In the genomic region with DNA sequence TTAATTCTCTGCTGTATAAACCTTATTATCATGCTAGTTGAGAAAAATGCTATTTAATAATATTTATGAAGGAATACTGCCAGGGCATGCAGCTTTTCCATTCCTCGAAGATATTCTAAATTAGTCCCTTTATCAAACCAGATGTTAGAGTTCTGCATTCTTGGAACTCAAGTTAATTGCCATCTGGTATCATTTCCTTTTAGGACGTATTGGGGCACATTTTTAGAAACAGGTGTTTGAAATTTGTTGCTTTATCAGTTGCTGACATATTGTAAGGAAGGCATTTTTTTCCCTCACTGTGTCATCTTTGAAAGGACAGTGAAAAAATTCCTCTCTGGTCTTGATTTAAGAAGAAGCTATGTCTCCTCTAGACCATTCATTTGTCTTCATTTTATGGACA, we compare ENCODE assay signal across 19 cellular contexts.
A peak's percentile ranks its signal among the peaks of the same experiment; 100 is the strongest.
DNase-seq lines count a peak whose midpoint lies in the region; ATAC-seq, FAIRE-seq and TF ChIP-seq lines count a peak whose summit lies in the region.
"Had no signal": no experiment of that assay in that cellular context is flagged by ENCODE, and none has a peak within 500 bp of the region (broad histone marks: within the 10 kb centered on the region; RNA-seq: fewer than 3 reads in every experiment).

No MANE protein-coding gene starts in this region.

- H3K4me1 Mint-ChIP-seq in astrocyte (ENCODE audit: low read depth, unreplicated experiment), result peaks cover 7% of the 10 kb centered on the region

- TF ChIP-seq CTCF in astrocyte (IDR thresholded peaks at IDR 0.05; ENCODE audit: insufficient read depth, low read depth, low read length), result no peak

- no peak overlapping the region for H3K4me3 ChIP-seq in astrocyte (ENCODE audit: insufficient read depth, low read depth, low read length)
- H3K4me3 ChIP-seq: GM23248 had no signal

- H3K4me2 ChIP-seq in astrocyte (ENCODE audit: low read length), result no peak overlapping the region

- no peaks in the 10 kb centered on the region for H3K27me3 Mint-ChIP-seq in astrocyte (ENCODE audit: low read depth, unreplicated experiment)

- H3K9me3 Mint-ChIP-seq in astrocyte (ENCODE audit: unreplicated experiment), result no peaks in the 10 kb centered on the region

- no peak for FAIRE-seq in astrocyte (lab: Jason Lieb, UNC)
- FAIRE-seq: GM18507 had no signal

- no peaks in the 10 kb centered on the region for H3K36me3 Mint-ChIP-seq in astrocyte (ENCODE audit: low read depth, unreplicated experiment)

- H3K9ac ChIP-seq in astrocyte (ENCODE audit: low read length), result no peak overlapping the region
- H3K9ac ChIP-seq: GM23248 had no signal

- H3K79me2 ChIP-seq in astrocyte (ENCODE audit: insufficient read depth, low read length), result no peaks in the 10 kb centered on the region

- H3K36me3 ChIP-seq in astrocyte (ENCODE audit: insufficient read depth, low read length), result no peaks in the 10 kb centered on the region

- no peaks in the 10 kb centered on the region for H3K4me1 ChIP-seq in astrocyte (ENCODE audit: insufficient read depth, low read length)

- H3K27ac ChIP-seq in astrocyte (ENCODE audit: low read depth, low read length), result no peak overlapping the region
- H3K27ac ChIP-seq: GM23248, RWPE1 had no signal

- H3K27me3 ChIP-seq in astrocyte (ENCODE audit: insufficient read depth, low read length), result no peaks in the 10 kb centered on the region

- no peak overlapping the region for H3K4me3 Mint-ChIP-seq in astrocyte (ENCODE audit: unreplicated experiment)

- DNase-seq in CMK (ENCODE audit: low read depth) (peak; percentile 31), NCI-H2171 (lab: John Stamatoyannopoulos, UW) (peak; percentile 52), astrocyte (ENCODE audit: low read depth) (peak; percentile 36), fibroblast of peridontal ligament (ENCODE audit: extremely low read depth) (peak; percentile 21), ecto neural progenitor cell (ENCODE audit: low spot score) (no peak), NCI-H2029 treated with DMSO at 0.1 percent for 48 hours (lab: John Stamatoyannopoulos, UW) (no peak)
- DNase-seq: DMS53, GM23248, H7, Karpas-422, NCI-H1694, NCI-H2081, NCI-H446 treated with DMSO at 0.1 percent for 48 hours, NCI-H526 treated with DMSO at 0.1 percent for 48 hours, SHP77 had no signal

- no peaks in the 10 kb centered on the region for H4K20me1 ChIP-seq in astrocyte (ENCODE audit: insufficient read depth, low read length)

- H2AFZ ChIP-seq in astrocyte (ENCODE audit: low read depth, low read length), result no peak overlapping the region
- H2AFZ ChIP-seq: GM23248 had no signal

- no peak for ATAC-seq in GM18520 (IDR thresholded peaks at IDR 0.05; ENCODE audit: unreplicated experiment)
- ATAC-seq: Panc1 had no signal

- H3K27ac Mint-ChIP-seq in astrocyte (ENCODE audit: unreplicated experiment), result no peak overlapping the region

- H3K9me3 ChIP-seq in astrocyte (ENCODE audit: insufficient read depth, low read depth, low read length), result no peaks in the 10 kb centered on the region

Comparison
In these comparisons a context has a peak if more than half of its experiments do, and no peak if none do; other contexts are left out.
1. DNase-seq: peak in CMK (single experiment), NCI-H2171 (single experiment), astrocyte (single experiment) and fibroblast of peridontal ligament (single experiment); none in ecto neural progenitor cell (single experiment) and NCI-H2029 treated with DMSO at 0.1 percent for 48 hours (single experiment).